Comparison of ENCODE assay signal across 15 cellular contexts in the genomic region with DNA sequence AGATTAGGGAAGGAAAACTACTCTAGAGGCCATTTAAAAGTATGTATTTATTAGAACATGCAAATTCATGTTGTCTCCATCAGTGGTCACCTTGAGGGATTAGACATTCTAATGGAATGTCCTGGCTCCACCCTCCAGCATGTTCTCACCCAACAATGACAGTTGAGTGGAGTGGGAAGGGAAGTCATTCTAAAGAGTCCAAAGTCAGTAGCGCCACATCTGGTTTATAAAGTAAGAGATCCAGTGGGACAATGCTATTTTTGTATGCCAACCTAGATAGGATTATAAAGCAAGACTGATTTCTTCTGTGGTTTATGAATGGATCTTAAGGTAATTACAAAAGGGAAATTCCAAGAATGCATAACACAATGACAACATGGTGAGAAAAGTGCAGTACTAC. TPM values are rescaled to one million over a fixed set of nuclear protein-coding genes. Genes with fewer than 3 reads are reported as not detected.
DNase-seq lines count a peak whose midpoint lies in the region; ATAC-seq, FAIRE-seq and TF ChIP-seq lines count a peak whose summit lies in the region.
"Had no signal": no experiment of that assay in that cellular context is flagged by ENCODE, and none has a peak within 500 bp of the region (broad histone marks: within the 10 kb centered on the region; RNA-seq: fewer than 3 reads in every experiment).

No MANE protein-coding gene starts in this region.

- no peaks in the 10 kb centered on the region for H4K20me1 ChIP-seq in mammary epithelial cell (ENCODE audit: insufficient read depth, low read length)

- peaks cover 34% of the 10 kb centered on the region for H3K4me1 ChIP-seq in mammary epithelial cell (ENCODE audit: insufficient read depth, low read length)
- H3K4me1 ChIP-seq in mesenchymal stem cell (ENCODE audit: control insufficient read depth, insufficient read depth, low read depth, low read length): peaks cover 4% of the 10 kb centered on the region

- no peak overlapping the region for H4K8ac ChIP-seq in mesenchymal stem cell (ENCODE audit: low read length)

- no peak for TF ChIP-seq CTCF in mammary epithelial cell (conservative IDR thresholded peaks at IDR 0.05 in 1 of 2, IDR thresholded peaks at IDR 0.05 in 1 of 2; ENCODE audit: extremely low read depth in 1 of 2, insufficient read depth in 1 of 2, low read depth in 1 of 2, low read length in 2 of 2)
- TF ChIP-seq CTCF in D721Med (IDR thresholded peaks at IDR 0.05; ENCODE audit: insufficient read depth, missing control alignments): no peak

- intact Hi-C loops in mammary epithelial cell (cut with micrococcal nuclease): loop anchor here (2.0 kb wide), 1 partner anchor 44 kb away; the partner anchor contains the start of gene INTS14

- H3K4me2 ChIP-seq in mammary epithelial cell (ENCODE audit: insufficient read depth, low read depth, low read length) (peak overlapping the region; percentile 43), mesenchymal stem cell (ENCODE audit: low read length, poor library complexity, severe bottlenecking) (no peak overlapping the region)

- H3K9ac ChIP-seq in mammary epithelial cell (ENCODE audit: insufficient read depth, low read length) (no peak overlapping the region), mesenchymal stem cell (ENCODE audit: low read length) (no peak overlapping the region)

- in situ Hi-C loops in mammary epithelial cell (cut with MboI; ENCODE audit: low sequenced_read_pairs in 2 of 2): no loop called here

- H3K27me3 ChIP-seq in mammary epithelial cell (ENCODE audit: insufficient read depth, low read length) (no peaks in the 10 kb centered on the region), mesenchymal stem cell (ENCODE audit: control insufficient read depth in 1 of 2, insufficient read depth in 1 of 2, low read length in 2 of 2) (no peaks in the 10 kb centered on the region)
- H3K27me3 ChIP-seq: right atrium auricular region, thyroid gland had no signal

- H2AFZ ChIP-seq in mammary epithelial cell (ENCODE audit: low read depth, low read length) (no peak overlapping the region), mesenchymal stem cell (ENCODE audit: low read depth, low read length) (no peak overlapping the region)

- dilution Hi-C loops in mammary epithelial cell (cut with HindIII; ENCODE audit: low sequenced_read_pairs): no loop called here

- no peak overlapping the region for H2AK5ac ChIP-seq in mesenchymal stem cell (ENCODE audit: low read length, severe bottlenecking)

- FAIRE-seq in D721Med (lab: Jason Lieb, UNC): no peak
- FAIRE-seq: G401.6, HTR-8/SVneo had no signal

- no peak overlapping the region for H2BK120ac ChIP-seq in mesenchymal stem cell (ENCODE audit: low read depth, low read length)

- H3K4me3 ChIP-seq in mammary epithelial cell (replicated peaks in 1 of 3; ENCODE audit: insufficient read depth in 1 of 3, low read depth in 2 of 3, low read length in 3 of 3): no peak overlapping the region
- no peak overlapping the region for H3K4me3 ChIP-seq in mesenchymal stem cell (ENCODE audit: insufficient read depth in 1 of 2, low read depth in 1 of 2, low read length in 2 of 2)
- H3K4me3 ChIP-seq: right atrium auricular region, thyroid gland had no signal

- H3K4ac ChIP-seq in mesenchymal stem cell (ENCODE audit: low read depth in 1 of 2, low read length in 2 of 2): no peak overlapping the region

- 43% methylated on average over 1 of the region's 1 CpG for WGBS in mammary epithelial cell (ENCODE audit: low coverage, missing lambda C conversion rate)
- WGBS in mesenchymal stem cell: 80% methylated on average over 1 of the region's 1 CpG

- H2BK5ac ChIP-seq in mesenchymal stem cell (ENCODE audit: low read depth, low read length, poor library complexity, severe bottlenecking): no peak overlapping the region

- no peak overlapping the region for H3K14ac ChIP-seq in mesenchymal stem cell (ENCODE audit: low read length in 2 of 2)

- H4K91ac ChIP-seq in mesenchymal stem cell (ENCODE audit: low read length): no peak overlapping the region

- H3K9me3 ChIP-seq in mammary epithelial cell (replicated peaks; ENCODE audit: insufficient read depth, low read length): no peaks in the 10 kb centered on the region
- H3K9me3 ChIP-seq in mesenchymal stem cell (ENCODE audit: control insufficient read depth, low read length): no peaks in the 10 kb centered on the region
- H3K9me3 ChIP-seq: right atrium auricular region, thyroid gland had no signal

- H3K36me3 ChIP-seq in mammary epithelial cell (ENCODE audit: insufficient read depth, low read length) (no peaks in the 10 kb centered on the region), mesenchymal stem cell (ENCODE audit: control insufficient read depth in 1 of 2, insufficient read depth in 2 of 2, low read depth in 1 of 2, low read length in 2 of 2) (peaks cover 17 to 34% of the 10 kb centered on the region in 2 experiments)

- no peak overlapping the region for H3K18ac ChIP-seq in mesenchymal stem cell (ENCODE audit: low read depth in 1 of 2, low read length in 2 of 2)

- no peaks in the 10 kb centered on the region for H3K79me1 ChIP-seq in mesenchymal stem cell (replicated peaks; ENCODE audit: low read length, poor library complexity, severe bottlenecking)

- CTCF ChIA-PET in mammary epithelial cell (lab: Charles Lee; ENCODE audit: low non-redundant PET): no interaction called here

- peak; percentile 71 for DNase-seq in EL
- DNase-seq in M059J (ENCODE audit: low read depth): peak; percentile 82
- DNase-seq in mammary epithelial cell: peak; percentile 83
- DNase-seq in mesenchymal stem cell: peak; percentile 25
- DNase-seq in NCI-H2171 (lab: John Stamatoyannopoulos, UW): no peak
- DNase-seq in CD1c-positive myeloid dendritic cell (ENCODE audit: extremely low spot score): no peak
- no peak for DNase-seq in D721Med (ENCODE audit: insufficient read length, low spot score)
- DNase-seq: stimulated activated CD8-positive, alpha-beta memory T cell treated with anti-CD3 and anti-CD28 coated beads, Interleukin-4, amount 100 ng/mL, for 48 hours; thyroid gland had no signal

- ATAC-seq in esophagus mucosa: no peak
- ATAC-seq: natural killer cell treated with Interleukin-12 subunit alpha and Interleukin-12 subunit beta and Interleukin-15 and Interleukin-18, amount 100 ng/mL, for 72 hours had no signal

- H3K23ac ChIP-seq in mesenchymal stem cell (ENCODE audit: low read length in 2 of 2): no peak overlapping the region

- H2BK12ac ChIP-seq in mesenchymal stem cell (ENCODE audit: low read length in 2 of 2): no peak overlapping the region

- TSS peak; percentile 53 for BruUV-seq in mammary epithelial cell (replicated peaks; lab: Mats Ljungman, UMichigan)

- H3K27ac ChIP-seq in mammary epithelial cell (ENCODE audit: insufficient read depth, low read depth, low read length) (peak overlapping the region; percentile 31), mesenchymal stem cell (ENCODE audit: low read length, poor library complexity, severe bottlenecking) (no peak overlapping the region)
- H3K27ac ChIP-seq: C4-2B, right atrium auricular region, thyroid gland had no signal

- no peak overlapping the region for H2BK15ac ChIP-seq in mesenchymal stem cell (ENCODE audit: low read depth, poor library complexity, severe bottlenecking)

- no peaks in the 10 kb centered on the region for H3K79me2 ChIP-seq in mammary epithelial cell (ENCODE audit: insufficient read depth, low read length)

RNA-seq across cellular contexts. Expression of gene SLC24A1, which starts 33.3 kb away (rescaled TPM):
- 2.1 and 2.9 TPM in 2 replicates for total RNA-seq in M059J (2014; rRNA removed; shearing (Covaris generic))
- total RNA-seq in mammary epithelial cell: 10 to 100 TPM; 10.2 to 15.7 TPM
- polyA plus RNA-seq in mammary epithelial cell: 6.1 TPM
- 7.6 TPM for polyA minus RNA-seq in mammary epithelial cell
- 6.1 TPM for polyA plus RNA-seq in mesenchymal stem cell (2013, experiment 1 of 2)
- 5.1 TPM for polyA plus RNA-seq in mesenchymal stem cell (2013, experiment 2 of 2)
- 7.1 TPM for total RNA-seq in esophagus mucosa

RNA-seq across cellular contexts. Expression of gene INTS14, which starts 44.1 kb away (rescaled TPM):
- total RNA-seq in M059J (2014; rRNA removed; shearing (Covaris generic)): 35.9 and 55.3 TPM in 2 replicates
- total RNA-seq in mammary epithelial cell: 10 to 100 TPM; 38.9 to 41.8 TPM
- polyA plus RNA-seq in mammary epithelial cell: 39.5 TPM
- 37.2 TPM for polyA minus RNA-seq in mammary epithelial cell
- polyA plus RNA-seq in mesenchymal stem cell (2013, experiment 1 of 2): 22.2 TPM
- 22.1 TPM for polyA plus RNA-seq in mesenchymal stem cell (2013, experiment 2 of 2)
- total RNA-seq in esophagus mucosa: 28.8 TPM

Comparison
In these comparisons a context has a peak if more than half of its experiments do, and no peak if none do; other contexts are left out.
1. DNase-seq: peak in EL (single experiment), M059J (single experiment), mammary epithelial cell (single experiment) and mesenchymal stem cell (single experiment); none in NCI-H2171 (single experiment), CD1c-positive myeloid dendritic cell (single experiment) and D721Med (single experiment).